Comparison of ENCODE assay signal across 8 cellular contexts in genomic region chr17:79842656-79843474, GRCh38. TPM values are rescaled to one million over a fixed set of nuclear protein-coding genes. Genes with fewer than 3 reads are reported as not detected.
A peak's percentile ranks its signal among the peaks of the same experiment; 100 is the strongest.
DNase-seq lines count a peak whose midpoint lies in the region; ATAC-seq and TF ChIP-seq lines count a peak whose summit lies in the region.

No MANE protein-coding gene starts in this region.

- CTCF ChIA-PET in A673 (lab: Charles Lee) = interaction anchor here (0.6 to 1.2 kb wide), 2 partner anchors 128 to 179 kb away, joined by 3 read pairs; no protein-coding TSS in a partner anchor

- POLR2A ChIA-PET in A673 (lab: Charles Lee; ENCODE audit: low non-redundant PET) = interaction anchor here (0.6 kb wide), 1 partner anchor 312 kb away, joined by 3 read pairs; no protein-coding TSS in a partner anchor

- H3K36me3 ChIP-seq in A673 (ENCODE audit: insufficient read depth, low read length, poor library complexity, severe bottlenecking) (no peaks in the 10 kb centered on the region), mucosa of descending colon (ENCODE audit: low read depth) (no peaks in the 10 kb centered on the region)

- TF ChIP-seq CTCF in A673 (conservative IDR thresholded peaks at IDR 0.05; ENCODE audit: low read depth, low read length) (no peak), GM20000 (IDR thresholded peaks at IDR 0.05; ENCODE audit: extremely low read depth, missing control alignments) (no peak), mucosa of descending colon (IDR thresholded peaks at IDR 0.05) (no peak)

- H3K4me3 ChIP-seq in A673 (ENCODE audit: low read depth, low read length, poor library complexity, severe bottlenecking) (peak overlapping the region; percentile 55), mucosa of descending colon (no peak overlapping the region)

- peaks cover 16% of the 10 kb centered on the region for H3K27me3 Mint-ChIP-seq in activated T-helper 17 cell treated with anti-CD3 and anti-CD28 coated beads, Interleukin-2, amount 50 U/mL, for 72 hours

- peaks cover 42% of the 10 kb centered on the region for H3K27me3 ChIP-seq in A673 (replicated peaks; ENCODE audit: insufficient read depth, low read depth, low read length, poor library complexity)

- DNase-seq in A673 (ENCODE audit: low spot score) (peak; percentile 70), GM20000 (ENCODE audit: low spot score) (peak; percentile 67), mucosa of descending colon (peak in 2 of 3 donors; percentile 27 to 47), caudate nucleus (lab: John Stamatoyannopoulos, UW) (no peak), activated gamma-delta T cell treated with Interleukin-2 at 50 U/mL for 16 hours (no peak), NCI-H2196 (lab: John Stamatoyannopoulos, UW; ENCODE audit: unreplicated experiment) (no peak)
- no peak for DNase-seq in stimulated activated CD4-positive, alpha-beta T cell treated with anti-CD3 and anti-CD28 coated beads, Interleukin-1b, Interleukin-23, amount 100 ng/mL, for 48 hours

- H3K9me3 Mint-ChIP-seq in activated T-helper 17 cell treated with anti-CD3 and anti-CD28 coated beads, Interleukin-2, amount 50 U/mL, for 72 hours = no peaks in the 10 kb centered on the region

- ATAC-seq in activated T-helper 17 cell treated with anti-CD3 and anti-CD28 coated beads, Interleukin-2, amount 50 U/mL, for 72 hours (replicated peaks) = no peak
- no peak for ATAC-seq in mucosa of descending colon

- H3K4me1 Mint-ChIP-seq in activated T-helper 17 cell treated with anti-CD3 and anti-CD28 coated beads, Interleukin-2, amount 50 U/mL, for 72 hours = peaks cover 6% of the 10 kb centered on the region

- H3K27ac ChIP-seq in A673 (ENCODE audit: low read depth, low read length, poor library complexity, severe bottlenecking) (no peak overlapping the region), caudate nucleus (ENCODE audit: low read depth, low read length) (no peak overlapping the region)

- peak overlapping the region; percentile 60 for H3K4me3 Mint-ChIP-seq in activated T-helper 17 cell treated with anti-CD3 and anti-CD28 coated beads, Interleukin-2, amount 50 U/mL, for 72 hours

- H3K36me3 Mint-ChIP-seq in activated T-helper 17 cell treated with anti-CD3 and anti-CD28 coated beads, Interleukin-2, amount 50 U/mL, for 72 hours (ENCODE audit: low read depth) = peaks cover 6% of the 10 kb centered on the region

- H3K4me1 ChIP-seq in A673 (ENCODE audit: insufficient read depth, low read length, poor library complexity, severe bottlenecking) (peaks cover 51% of the 10 kb centered on the region), mucosa of descending colon (ENCODE audit: low read depth) (peaks cover 60% of the 10 kb centered on the region)

- no peak overlapping the region for H3K27ac Mint-ChIP-seq in activated T-helper 17 cell treated with anti-CD3 and anti-CD28 coated beads, Interleukin-2, amount 50 U/mL, for 72 hours

- intact Hi-C loops in A673 (cut with micrococcal nuclease; ENCODE audit: unreplicated experiment) = loop anchor here (5.0 kb wide), 1 partner anchor 129 kb away; no protein-coding TSS in a partner anchor
- intact Hi-C loops in mucosa of descending colon (cut with DNase I, micrococcal nuclease) = loop anchor here in 1 of 2 donors (10.0 kb wide), 1 partner anchor 142 kb away; no protein-coding TSS in a partner anchor

- H3K9me3 ChIP-seq in A673 (ENCODE audit: low read depth, low read length, poor library complexity, severe bottlenecking) (no peaks in the 10 kb centered on the region), mucosa of descending colon (no peaks in the 10 kb centered on the region)

- no TSS peak for BruUV-seq in A673 (replicated peaks; lab: Mats Ljungman, UMichigan)

RNA-seq across cellular contexts. Expression of gene CBX4, which starts 3.6 kb away (rescaled TPM):
- total RNA-seq in A673 (2021) (42.6 and 45.5 TPM in 2 replicates), mucosa of descending colon (10 to 100 TPM; 10.2 to 14.2 (median 13.2) TPM)
- 1 to 10 TPM; 8.7 to 9.1 TPM for total RNA-seq in activated T-helper 17 cell treated with anti-CD3 and anti-CD28 coated beads, Interleukin-2, amount 50 U/mL, for 72 hours

RNA-seq across cellular contexts. Expression of gene CBX8, which starts 46.0 kb away (rescaled TPM):
- total RNA-seq in A673 (2021) (24.5 and 27.0 TPM in 2 replicates), mucosa of descending colon (1 to 10 TPM; 3.4 to 4.7 (median 4.0) TPM)
- 1 to 10 TPM; 1.6 to 5.5 TPM for total RNA-seq in activated T-helper 17 cell treated with anti-CD3 and anti-CD28 coated beads, Interleukin-2, amount 50 U/mL, for 72 hours

Comparison
In these comparisons a context has a peak if more than half of its experiments do, and no peak if none do; other contexts are left out.
1. DNase-seq: peak in A673 (single experiment), GM20000 (single experiment) and mucosa of descending colon (2 of 3); none in caudate nucleus (0 of 61), activated gamma-delta T cell treated with Interleukin-2 at 50 U/mL for 16 hours (single experiment), stimulated activated CD4-positive, alpha-beta T cell treated with anti-CD3 and anti-CD28 coated beads, Interleukin-1b, Interleukin-23, amount 100 ng/mL, for 48 hours (single experiment) and NCI-H2196 (single experiment).